In the genomic region with DNA sequence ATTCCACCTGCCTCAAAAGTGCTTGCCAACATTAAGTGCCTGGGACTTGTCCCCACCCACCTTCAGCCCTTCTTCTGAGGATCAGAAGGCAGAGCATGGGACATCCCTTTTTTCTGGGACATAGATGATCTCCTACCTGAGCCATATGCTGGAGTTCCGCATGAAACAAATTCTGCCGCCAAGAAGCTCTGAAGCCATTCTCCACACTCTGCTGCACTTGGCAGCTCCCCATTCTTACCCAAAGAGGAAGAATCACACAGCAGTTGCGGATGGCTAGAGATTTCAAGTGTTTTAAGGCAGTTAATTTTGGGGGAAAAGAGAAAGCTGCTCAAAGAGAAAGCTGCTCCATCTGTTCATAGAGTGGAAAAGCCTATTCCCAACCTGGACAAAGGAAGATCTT, we compare ENCODE assay signal across 23 cellular contexts.
"Had no signal": no experiment of that assay in that cellular context is flagged by ENCODE, and none has a peak within 500 bp of the region (broad histone marks: within the 10 kb centered on the region; RNA-seq: fewer than 3 reads in every experiment).

No MANE protein-coding gene starts in this region.

- H3K27me3 ChIP-seq: colonic mucosa, neutrophil, ovary, right lobe of liver, uterus had no signal

- H3K9me3 ChIP-seq: colonic mucosa, gastroesophageal sphincter, heart left ventricle, neutrophil, ovary, right lobe of liver, uterus had no signal

- H3K27ac ChIP-seq: colonic mucosa, gastroesophageal sphincter, heart left ventricle, neutrophil, ovary, right lobe of liver, skin epidermis, uterus had no signal

- H3K4me1 ChIP-seq: colonic mucosa, gastroesophageal sphincter, heart left ventricle, right lobe of liver, uterus had no signal

- H3K4me3 ChIP-seq: colonic mucosa, gastroesophageal sphincter, heart left ventricle, ovary, right lobe of liver, skin epidermis, uterus had no signal

- DNase-seq: activated B cell treated with CpG ODN at 0.5 μM for 24 hours; activated CD4-positive, alpha-beta T cell treated with anti-CD3 and anti-CD28 coated beads for 36 hours; activated CD4-positive, alpha-beta T cell treated with anti-CD3 and anti-CD28 coated beads, Interleukin-2, amount 50 U/mL, for 48 hours; activated CD8-positive, alpha-beta memory T cell treated with anti-CD3 and anti-CD28 coated beads, Interleukin-2, amount 50 U/mL, for 48 hours; activated naive CD4-positive, alpha-beta T cell treated with anti-CD3 and anti-CD28 coated beads, Interleukin-2, amount 10 ng/mL, durations not matched to agents 7 days and 5 days; activated T-cell treated with anti-CD3 and anti-CD28 coated beads, Interleukin-2, amount 50 U/mL, for 48 hours; aorta; colonic mucosa; endodermal cell; heart left ventricle; islet precursor cell; left colon; ovary; right lobe of liver; stimulated activated CD4-positive, alpha-beta T cell treated with anti-CD3 and anti-CD28 coated beads, Interleukin-1b, Interleukin-23, amount 100 ng/mL, for 48 hours; stimulated activated naive CD8-positive, alpha-beta T cell treated with anti-CD3 and anti-CD28 coated beads, Interleukin-15, amount 100 ng/mL, for 72 hours; T1000; trophoblast cell; uterus had no signal

- H3K36me3 ChIP-seq: colonic mucosa, gastroesophageal sphincter, heart left ventricle, neutrophil, ovary, right lobe of liver, uterus had no signal

- ATAC-seq: activated CD4-positive, alpha-beta T cell treated with anti-CD3 and anti-CD28 coated beads for 36 hours; gastroesophageal sphincter; heart left ventricle; left colon; right lobe of liver; stimulated activated effector memory CD8-positive, alpha-beta T cell treated with anti-CD3 and anti-CD28 coated beads, Interleukin-12 subunit alpha, Interleukin-12 subunit beta, amount 100 ng/mL, for 72 hours; stimulated activated naive CD8-positive, alpha-beta T cell treated with anti-CD3 and anti-CD28 coated beads, Interleukin-15, amount 100 ng/mL, for 72 hours had no signal
